Comparison of ENCODE assay signal across 22 cellular contexts in the genomic region with DNA sequence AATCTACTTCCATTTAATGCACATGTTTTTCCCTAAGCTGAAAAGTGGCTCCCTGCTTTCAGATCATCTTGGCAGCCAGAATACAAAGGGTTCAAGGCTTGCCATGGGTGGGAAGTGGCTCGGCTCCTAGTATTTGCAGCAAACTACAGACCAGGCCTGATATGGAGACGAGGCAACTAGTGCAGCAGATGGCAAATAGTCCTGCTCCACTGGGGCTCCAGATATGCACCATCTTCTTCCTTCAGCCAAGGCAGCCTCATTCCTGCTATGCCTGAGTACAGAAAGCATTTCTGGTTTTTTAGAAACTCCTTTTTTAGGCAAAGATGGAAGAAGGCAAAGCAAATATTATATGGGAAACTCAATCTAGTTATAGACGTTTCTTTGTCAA. TPM values are rescaled to one million over a fixed set of nuclear protein-coding genes. Genes with fewer than 3 reads are reported as not detected.
"Had no signal": no experiment of that assay in that cellular context is flagged by ENCODE, and none has a peak within 500 bp of the region (broad histone marks: within the 10 kb centered on the region; RNA-seq: fewer than 3 reads in every experiment).

No MANE protein-coding gene starts in this region.

- DNase-seq: activated CD4-positive, alpha-beta T cell treated with anti-CD3 and anti-CD28 coated beads for 4 hours; activated CD8-positive, alpha-beta memory T cell treated with anti-CD3 and anti-CD28 coated beads, Interleukin-2, amount 50 U/mL, for 4 hours; activated CD8-positive, alpha-beta T cell treated with anti-CD3 and anti-CD28 coated beads for 36 hours; activated effector memory CD4-positive, alpha-beta T cell treated with anti-CD3 and anti-CD28 coated beads, Interleukin-2, amount 50 U/mL, for 16 hours; activated naive CD4-positive, alpha-beta T cell treated with anti-CD3 and anti-CD28 coated beads for 36 hours; activated T-cell treated with anti-CD3 and anti-CD28 coated beads, Interleukin-2, amount 50 U/mL, for 1 hour; amygdala; brain microvascular endothelial cell; MM.1S; NCI-H1105 treated with DMSO at 0.1 percent for 48 hours; NCI-H1436 treated with DMSO at 0.1 percent for 48 hours; NCI-H187 treated with DMSO at 0.1 percent for 48 hours; NCI-H345; NCI-H510A treated with DMSO at 0.1 percent for 48 hours; Peyer's patch; Right ventricle myocardium superior; SJCRH30; SK-N-SH; T-helper 1 cell; WERI-Rb-1 had no signal

- H3K4me3 Mint-ChIP-seq: activated CD8-positive, alpha-beta T cell treated with anti-CD3 and anti-CD28 coated beads for 36 hours; activated naive CD4-positive, alpha-beta T cell treated with anti-CD3 and anti-CD28 coated beads for 36 hours; activated naive CD8-positive, alpha-beta T cell had no signal

- H3K9me3 Mint-ChIP-seq: activated CD8-positive, alpha-beta T cell treated with anti-CD3 and anti-CD28 coated beads for 36 hours; activated naive CD4-positive, alpha-beta T cell treated with anti-CD3 and anti-CD28 coated beads for 36 hours had no signal

- H3K27ac Mint-ChIP-seq: activated CD8-positive, alpha-beta T cell treated with anti-CD3 and anti-CD28 coated beads for 36 hours; activated naive CD4-positive, alpha-beta T cell treated with anti-CD3 and anti-CD28 coated beads for 36 hours; activated naive CD8-positive, alpha-beta T cell had no signal

- H3K27me3 Mint-ChIP-seq: activated CD8-positive, alpha-beta T cell treated with anti-CD3 and anti-CD28 coated beads for 36 hours; activated naive CD8-positive, alpha-beta T cell had no signal

RNA-seq across cellular contexts. Expression of a gene that starts 23.9 kb away (rescaled TPM):
- total RNA-seq: activated CD8-positive, alpha-beta T cell treated with anti-CD3 and anti-CD28 coated beads for 36 hours; T-helper 2 cell treated with Interferon-gamma antibody and Interleukin-4, amounts not matched to agents 100 ng/mL and 5 ng/mL, for 36 hours had no signal
